Comparison of ENCODE assay signal across 8 cellular contexts in the genomic region with DNA sequence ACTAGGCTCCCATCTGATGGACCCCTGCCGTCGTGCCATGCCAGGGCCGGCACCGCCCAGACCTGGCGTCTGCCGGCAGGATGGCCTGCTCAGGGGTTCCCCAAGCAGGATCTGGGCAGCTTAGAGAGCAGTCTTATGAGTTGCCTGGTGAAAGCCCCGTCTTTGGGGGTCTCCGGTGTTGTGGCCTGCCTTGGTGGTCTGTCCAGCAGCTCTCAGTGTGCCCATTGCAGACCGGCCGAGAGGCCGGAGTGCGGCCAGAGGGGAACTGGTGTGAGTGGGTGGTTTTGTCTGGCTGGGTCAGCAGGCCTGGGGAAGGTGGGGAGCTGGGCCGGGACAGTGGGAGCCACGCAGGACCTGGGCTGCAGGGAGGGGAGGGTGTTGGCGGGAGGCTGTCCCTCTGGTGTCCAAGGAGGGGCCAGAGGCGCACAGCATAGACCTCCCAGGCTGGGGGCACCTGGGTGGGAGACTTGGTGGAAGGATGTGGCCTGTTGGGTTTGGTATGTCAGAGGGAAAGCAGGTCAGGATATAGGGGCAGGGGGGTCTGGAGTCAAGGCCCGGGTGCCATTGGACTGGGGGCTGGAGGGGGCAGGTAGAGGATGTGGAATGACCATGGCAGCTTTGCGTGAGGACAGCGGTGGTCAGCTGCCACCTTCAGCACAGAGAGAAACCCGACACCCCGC. TPM values are rescaled to one million over a fixed set of nuclear protein-coding genes. Genes with fewer than 3 reads are reported as not detected.
DNase-seq lines count a peak whose midpoint lies in the region; ATAC-seq and TF ChIP-seq lines count a peak whose summit lies in the region.

No MANE protein-coding gene starts in this region.

- H3K4me1 ChIP-seq in fibroblast of lung (ENCODE audit: control insufficient read depth, extremely low read depth, insufficient read depth, low read length) (peaks cover 11% of the 10 kb centered on the region), neuron (ENCODE audit: insufficient read depth, low read length) (peaks cover 61% of the 10 kb centered on the region)

- no peaks in the 10 kb centered on the region for H3K9me3 ChIP-seq in fibroblast of lung (ENCODE audit: control insufficient read depth, insufficient read depth, low read depth, low read length)
- no peaks in the 10 kb centered on the region for H3K9me3 ChIP-seq in neuron (ENCODE audit: low read length)

- CTCF ChIA-PET in AG04449 (lab: Yijun Ruan, JAX) (interaction anchor here (1.1 to 2.5 kb wide), 3 partner anchors 13 to 301 kb away, joined by 3 to 16 read pairs (median 3); no protein-coding TSS in a partner anchor), RWPE1 (lab: Yijun Ruan, JAX) (interaction anchor here (0.6 to 1.5 kb wide), 2 partner anchors 16 to 366 kb away, joined by 4 to 5 read pairs; a partner anchor contains a TSS)

- peaks cover 51% of the 10 kb centered on the region for H3K79me2 ChIP-seq in fibroblast of lung (ENCODE audit: control insufficient read depth, insufficient read depth, low read length)

- DNase-seq in AG04449 (ENCODE audit: low read depth, low spot score): no peak
- DNase-seq in RWPE1 (ENCODE audit: low spot score): no peak
- DNase-seq in fibroblast of lung (ENCODE audit: low read depth in 2 of 2): no peak
- DNase-seq in medulla oblongata (ENCODE audit: extremely low spot score): no peak
- DNase-seq in DMS79 (lab: John Stamatoyannopoulos, UW): no peak

- H3K27ac ChIP-seq in RWPE1: peak overlapping the region; percentile 100
- no peak overlapping the region for H3K27ac ChIP-seq in fibroblast of lung (ENCODE audit: insufficient read depth, low read length)

- POLR2A ChIA-PET in AG04449 (lab: Yijun Ruan, JAX): no interaction called here
- POLR2A ChIA-PET in RWPE1 (lab: Yijun Ruan, JAX; ENCODE audit: low non-redundant PET): no interaction called here

- peaks cover 2% of the 10 kb centered on the region for H4K20me1 ChIP-seq in fibroblast of lung (ENCODE audit: control insufficient read depth, extremely low read depth, insufficient read depth, low read length)

- peak overlapping the region; percentile 54 for H3K4me3 ChIP-seq in AG04449 (ENCODE audit: low read depth, low read length)
- H3K4me3 ChIP-seq in fibroblast of lung (replicated peaks in 1 of 4; ENCODE audit: control extremely low read depth in 1 of 4, insufficient read depth in 1 of 4, low read depth in 3 of 4, low read length in 4 of 4): peak overlapping the region; percentile 24 to 58 (median 29)
- peak overlapping the region; percentile 70 for H3K4me3 ChIP-seq in neuron (ENCODE audit: low read length)

- ATAC-seq in GM21447 (IDR thresholded peaks at IDR 0.05; ENCODE audit: unreplicated experiment): no peak
- ATAC-seq in HG03039 (IDR thresholded peaks at IDR 0.05; ENCODE audit: unreplicated experiment): no peak

- no peaks in the 10 kb centered on the region for H3K36me3 ChIP-seq in fibroblast of lung (ENCODE audit: control insufficient read depth, insufficient read depth, low read length)
- H3K36me3 ChIP-seq in neuron (ENCODE audit: insufficient read depth, low read length): no peaks in the 10 kb centered on the region

- no peak overlapping the region for H2AFZ ChIP-seq in fibroblast of lung (ENCODE audit: low read length)
- H2AFZ ChIP-seq in neuron (ENCODE audit: low read depth, low read length): no peak overlapping the region

- TF ChIP-seq CTCF in AG04449 (IDR thresholded peaks at IDR 0.05; ENCODE audit: insufficient read depth, low read length, missing control alignments): no peak
- TF ChIP-seq CTCF in RWPE1 (conservative IDR thresholded peaks at IDR 0.05; ENCODE audit: low read depth): no peak
- no peak for TF ChIP-seq CTCF in fibroblast of lung (conservative IDR thresholded peaks at IDR 0.05 in 1 of 2, IDR thresholded peaks at IDR 0.05 in 1 of 2; ENCODE audit: low read depth in 1 of 2, low read length in 2 of 2)

- H3K27me3 ChIP-seq in fibroblast of lung (ENCODE audit: control insufficient read depth, insufficient read depth, low read length) (no peaks in the 10 kb centered on the region), neuron (ENCODE audit: insufficient read depth, low read length) (no peaks in the 10 kb centered on the region)

- peak overlapping the region; percentile 75 for H3K4me2 ChIP-seq in fibroblast of lung (ENCODE audit: extremely low read depth, insufficient read depth, low read length)

- H3K9ac ChIP-seq in fibroblast of lung (ENCODE audit: insufficient read depth, low read length): peak overlapping the region; percentile 8

RNA-seq across cellular contexts. Expression of a gene that starts 16.5 kb away (rescaled TPM):
- 67.8 and 218 TPM in 2 replicates for total RNA-seq in fibroblast of lung
- 113 and 147 TPM in 2 replicates for polyA plus RNA-seq in fibroblast of lung
- polyA plus RNA-seq in fibroblast of lung (2012): 218 and 275 TPM in 2 replicates
- polyA minus RNA-seq in fibroblast of lung (ENCODE audit: low replicate concordance): 103 and 179 TPM in 2 replicates
